1 cellular context compared by ENCODE assay signal in genomic region chr15:44682211-44682610, GRCh38.
TF ChIP-seq lines count a peak whose summit lies in the region.

No MANE protein-coding gene starts in this region.

TF ChIP-seq in HepG2, 621 proteins besides CTCF, POLR2A, EP300 and RAD21:
- TF ChIP-seq ISX (CRISPR knock-in tag; conservative IDR thresholded peaks at IDR 0.05), result no peak
- TF ChIP-seq CREB1 (IDR thresholded peaks at IDR 0.05), result 0 out of 2 replicates have a peak, but pooled peaks have one; percentile 28
- TF ChIP-seq CREB1 (CRISPR knock-in tag; IDR thresholded peaks at IDR 0.05), result no peak
